In genomic region chr14:50758945-50759344, GRCh38 we compare ENCODE assay signal across 21 cellular contexts.
"Had no signal": no experiment of that assay in that cellular context is flagged by ENCODE, and none has a peak within 500 bp of the region (broad histone marks: within the 10 kb centered on the region; RNA-seq: fewer than 3 reads in every experiment).

No MANE protein-coding gene starts in this region.

- H3K9me3 ChIP-seq: adrenal gland, mucosa of descending colon, prostate gland had no signal

- DNase-seq: activated CD4-positive, alpha-beta T cell treated with anti-CD3 and anti-CD28 coated beads, Interleukin-2, amount 50 U/mL, for 1 hour; activated CD4-positive, CD25-positive, alpha-beta regulatory T cell treated with anti-CD3 and anti-CD28 coated beads, Interleukin-2, amount 50 U/mL, for 72 hours; activated CD8-positive, alpha-beta memory T cell treated with anti-CD3 and anti-CD28 coated beads, Interleukin-2, amount 50 U/mL, for 4 hours; activated effector memory CD4-positive, alpha-beta T cell treated with Interleukin-2 at 50 U/mL for 16 hours; activated naive CD4-positive, alpha-beta T cell treated with anti-CD3 and anti-CD28 coated beads, Interleukin-2, amount 10 ng/mL, durations not matched to agents 7 days and 5 days; activated T-cell treated with anti-CD3 and anti-CD28 coated beads, Interleukin-2, amount 50 U/mL, for 48 hours; adrenal gland; left colon; mammary epithelial cell; mucosa of descending colon; naive B cell; right cardiac atrium; small intestine; stimulated activated CD4-positive, alpha-beta T cell treated with anti-CD3 and anti-CD28 coated beads, Interleukin-15, amount 100 ng/mL, for 24 hours; stimulated activated CD4-positive, alpha-beta T cell treated with anti-CD3 and anti-CD28 coated beads, Interleukin-2, amount 100 ng/mL, for 48 hours; T-helper 17 cell had no signal

- H3K4me2 ChIP-seq: hepatocyte had no signal

- H3K27ac Mint-ChIP-seq: activated naive CD4-positive, alpha-beta T cell treated with anti-CD3 and anti-CD28 coated beads, Interleukin-2, amount 10 ng/mL, durations not matched to agents 7 days and 5 days; stimulated activated naive CD8-positive, alpha-beta T cell treated with anti-CD3 and anti-CD28 coated beads, Interleukin-15, Interleukin-2, amounts not matched to agents 100 ng/mL and 50 ng/mL, for 24 hours had no signal

- H3K79me2 ChIP-seq: hepatocyte had no signal

- H3K9me3 Mint-ChIP-seq: activated naive CD4-positive, alpha-beta T cell treated with anti-CD3 and anti-CD28 coated beads, Interleukin-2, amount 10 ng/mL, durations not matched to agents 7 days and 5 days; naive B cell; neural crest cell; stimulated activated naive CD8-positive, alpha-beta T cell treated with anti-CD3 and anti-CD28 coated beads, Interleukin-15, Interleukin-2, amounts not matched to agents 100 ng/mL and 50 ng/mL, for 24 hours had no signal

- H2AFZ ChIP-seq: hepatocyte had no signal

- H3K4me3 ChIP-seq: adrenal gland, hepatocyte, mucosa of descending colon, prostate gland had no signal

- H3K4me1 ChIP-seq: adrenal gland had no signal

- H3K27me3 Mint-ChIP-seq: activated naive CD4-positive, alpha-beta T cell treated with anti-CD3 and anti-CD28 coated beads, Interleukin-2, amount 10 ng/mL, durations not matched to agents 7 days and 5 days; naive B cell; stimulated activated naive CD8-positive, alpha-beta T cell treated with anti-CD3 and anti-CD28 coated beads, Interleukin-15, Interleukin-2, amounts not matched to agents 100 ng/mL and 50 ng/mL, for 24 hours; T-helper 17 cell had no signal

- ATAC-seq: left colon, mucosa of descending colon, T-helper 17 cell had no signal

- H3K27ac ChIP-seq: adrenal gland, hepatocyte, prostate gland, VCaP had no signal

- H3K4me3 Mint-ChIP-seq: activated naive CD4-positive, alpha-beta T cell treated with anti-CD3 and anti-CD28 coated beads, Interleukin-2, amount 10 ng/mL, durations not matched to agents 7 days and 5 days; neural crest cell; stimulated activated naive CD8-positive, alpha-beta T cell treated with anti-CD3 and anti-CD28 coated beads, Interleukin-15, Interleukin-2, amounts not matched to agents 100 ng/mL and 50 ng/mL, for 24 hours; T-helper 17 cell had no signal

- H3K4me1 Mint-ChIP-seq: activated naive CD4-positive, alpha-beta T cell treated with anti-CD3 and anti-CD28 coated beads, Interleukin-2, amount 10 ng/mL, durations not matched to agents 7 days and 5 days; neural crest cell; T-helper 17 cell had no signal

- H3K36me3 ChIP-seq: prostate gland had no signal

- H3K27me3 ChIP-seq: adrenal gland, hepatocyte had no signal
